15 cellular contexts compared by ENCODE assay signal in the genomic region with DNA sequence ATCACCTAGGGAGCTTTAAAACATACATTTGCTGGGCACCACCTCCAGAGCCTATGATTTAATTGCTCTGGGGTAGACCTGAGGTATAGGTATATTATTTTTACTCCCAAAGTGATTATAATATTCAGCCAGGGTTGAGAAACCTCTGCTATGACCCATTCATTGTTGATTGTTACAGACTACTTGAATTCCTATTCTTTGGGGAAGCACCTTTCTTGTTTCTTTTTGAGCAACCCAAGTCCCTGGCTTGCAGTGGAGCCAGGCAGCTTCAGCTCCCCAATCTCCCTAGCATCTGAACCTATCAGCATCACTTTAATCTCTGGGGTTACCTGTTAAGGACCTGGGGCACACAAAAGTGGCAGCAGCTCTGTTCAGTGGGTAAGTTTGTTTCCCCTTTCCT. TPM values are rescaled to one million over a fixed set of nuclear protein-coding genes. Genes with fewer than 3 reads are reported as not detected.
DNase-seq lines count a peak whose midpoint lies in the region; ATAC-seq and TF ChIP-seq lines count a peak whose summit lies in the region.
"Had no signal": no experiment of that assay in that cellular context is flagged by ENCODE, and none has a peak within 500 bp of the region (broad histone marks: within the 10 kb centered on the region; RNA-seq: fewer than 3 reads in every experiment).

No MANE protein-coding gene starts in this region.

- H3K9me3 ChIP-seq in esophagus muscularis mucosa, result no peaks in the 10 kb centered on the region
- H3K9me3 ChIP-seq in sigmoid colon, result no peaks in the 10 kb centered on the region

- TF ChIP-seq POLR2A in esophagus muscularis mucosa (IDR thresholded peaks at IDR 0.05; ENCODE audit: low read depth) (no peak), sigmoid colon (IDR thresholded peaks at IDR 0.05) (no peak)

- H3K36me3 ChIP-seq in esophagus muscularis mucosa (no peaks in the 10 kb centered on the region), sigmoid colon (no peaks in the 10 kb centered on the region)

- H3K4me1 ChIP-seq in esophagus muscularis mucosa (peaks cover 17 to 55% (median 44%) of the 10 kb centered on the region in 4 donors), sigmoid colon (peaks cover 0 to 54% (median 32%) of the 10 kb centered on the region in 4 donors)

- no peak for DNase-seq in esophagus muscularis mucosa (ENCODE audit: extremely low spot score)
- DNase-seq in sigmoid colon, result no peak
- DNase-seq in epidermal melanocyte (ENCODE audit: insufficient read length, low spot score), result no peak
- no peak for DNase-seq in NCI-H1694 treated with DMSO at 0.1 percent for 48 hours (lab: John Stamatoyannopoulos, UW)
- DNase-seq in activated CD4-positive, CD25-positive, alpha-beta regulatory T cell treated with anti-CD3 and anti-CD28 coated beads, Interleukin-2, amount 50 U/mL, for 72 hours, result no peak
- DNase-seq: activated CD4-positive, alpha-beta T cell treated with anti-CD3 and anti-CD28 coated beads, Interleukin-2, amount 50 U/mL, for 48 hours; activated naive CD4-positive, alpha-beta T cell treated with anti-CD3 and anti-CD28 coated beads for 36 hours; activated T-cell treated with anti-CD3 and anti-CD28 coated beads, Interleukin-2, amount 50 U/mL, for 1 hour; anterior cingulate cortex; hypothalamus; NCI-H146; stimulated activated naive B cell treated with anti-CD40 and anti-IgM and Interleukin-4, amounts not matched to agents 10 μg/mL and 1 μg/mL and 100 μg/mL, for 72 hours had no signal

- peak; percentile 63 for ATAC-seq in GM18861 (IDR thresholded peaks at IDR 0.05; ENCODE audit: unreplicated experiment)
- ATAC-seq in HG03039 (IDR thresholded peaks at IDR 0.05; ENCODE audit: unreplicated experiment), result peak; percentile 58
- no peak for ATAC-seq in GM21529 (IDR thresholded peaks at IDR 0.05; ENCODE audit: unreplicated experiment)

- H3K27ac ChIP-seq in esophagus muscularis mucosa (replicated peaks in 1 of 4) (peak overlapping the region; percentile 70 to 81 (median 76)), sigmoid colon (peak overlapping the region; percentile 72 to 83 (median 78))

- H3K4me3 ChIP-seq in esophagus muscularis mucosa, result peak overlapping the region; percentile 17 to 33 (median 31)
- H3K4me3 ChIP-seq in sigmoid colon, result peak overlapping the region in 2 of 4 donors; percentile 12 to 14

- H3K27me3 ChIP-seq in esophagus muscularis mucosa (no peaks in the 10 kb centered on the region), sigmoid colon (no peaks in the 10 kb centered on the region)

- no peak for TF ChIP-seq CTCF in esophagus muscularis mucosa (IDR thresholded peaks at IDR 0.05)
- TF ChIP-seq CTCF in sigmoid colon (IDR thresholded peaks at IDR 0.05), result no peak

- intact Hi-C loops in esophagus muscularis mucosa (cut with DNase I) (no loop called here), sigmoid colon (cut with DNase I) (no loop called here)

- TF ChIP-seq EP300 in esophagus muscularis mucosa (IDR thresholded peaks at IDR 0.05) (no peak), sigmoid colon (IDR thresholded peaks at IDR 0.05) (no peak)

RNA-seq across cellular contexts. Expression of a gene that starts 8.6 kb away (rescaled TPM):
- total RNA-seq in esophagus muscularis mucosa (10 to 100 TPM; 24.5 to 46.1 (median 37.1) TPM), sigmoid colon (10 to 100 TPM; 60.2 to 92.9 (median 79.1) TPM)
- polyA plus RNA-seq in sigmoid colon, result 1 to 10 TPM; 3.7 to 4.2 (median 4.0) TPM
- total RNA-seq: activated naive CD4-positive, alpha-beta T cell treated with anti-CD3 and anti-CD28 coated beads for 36 hours had no signal
